In genomic region chr13:113109151-113110047, GRCh38 we compare ENCODE assay signal across 1 cellular context.
TF ChIP-seq lines count a peak whose summit lies in the region.

No MANE protein-coding gene starts in this region.

TF ChIP-seq in SK-N-SH treated with all-trans-retinoic acid at 6 μM for 48 hours, 23 proteins besides CTCF, POLR2A, EP300 and RAD21 (continued from another document):
- TF ChIP-seq CSRNP3 (CRISPR knock-in tag; IDR thresholded peaks at IDR 0.05) (no peak), ARNTL (CRISPR knock-in tag; IDR thresholded peaks at IDR 0.05; ENCODE audit: borderline replicate concordance, low read depth) (no peak), ZNF8 (CRISPR knock-in tag; IDR thresholded peaks at IDR 0.05) (no peak), ZFP30 (CRISPR knock-in tag; IDR thresholded peaks at IDR 0.05) (no peak), ZFP3 (CRISPR knock-in tag; IDR thresholded peaks at IDR 0.05) (no peak), ISL1 (CRISPR knock-in tag; IDR thresholded peaks at IDR 0.05) (no peak), CREB5 (CRISPR knock-in tag; IDR thresholded peaks at IDR 0.05; ENCODE audit: low read depth) (no peak), PPARA (CRISPR knock-in tag; IDR thresholded peaks at IDR 0.05; ENCODE audit: borderline replicate concordance) (no peak)
